Comparison of ENCODE assay signal across 29 cellular contexts in genomic region chr1:109379422-109379821, GRCh38. TPM values are rescaled to one million over a fixed set of nuclear protein-coding genes. Genes with fewer than 3 reads are reported as not detected.
DNase-seq lines count a peak whose midpoint lies in the region; ATAC-seq and TF ChIP-seq lines count a peak whose summit lies in the region.
"Had no signal": no experiment of that assay in that cellular context is flagged by ENCODE, and none has a peak within 500 bp of the region (broad histone marks: within the 10 kb centered on the region; RNA-seq: fewer than 3 reads in every experiment).

No MANE protein-coding gene starts in this region.

- H3K4ac ChIP-seq in IMR-90 (ENCODE audit: low read depth, low read length) = peak overlapping the region; percentile 58; the same call in 1 of the 2 replicates

- H4K91ac ChIP-seq in IMR-90 (ENCODE audit: insufficient read depth, low read depth, low read length) = 0 out of 2 replicates have a peak overlapping the region, but pooled peaks have one; percentile 25

- CTCF ChIA-PET in IMR-90 (lab: Yijun Ruan, JAX) = interaction anchor here (0.5 to 1.0 kb wide), 3 partner anchors 8 to 656 kb away, joined by 3 to 7 read pairs (median 3); no protein-coding TSS in a partner anchor

- H3K9ac ChIP-seq in IMR-90 (ENCODE audit: low read depth, low read length) = no peak overlapping the region
- H3K9ac ChIP-seq: BLaER1 treated with 17β-estradiol and CSF1 and Interleukin-3, amounts not matched to agents 10 nM and 100 nM; KMS-11 had no signal

- H2BK15ac ChIP-seq in IMR-90 (ENCODE audit: low read depth, low read length) = peak overlapping the region; percentile 23; the same call in 1 of the 3 replicates

- no peak for TF ChIP-seq RAD21 in IMR-90 (IDR thresholded peaks at IDR 0.05; ENCODE audit: low read length)

- H2AK5ac ChIP-seq in IMR-90 (ENCODE audit: low read depth, low read length) = peak overlapping the region; percentile 13; the same call in 1 of the 2 replicates

- H2BK20ac ChIP-seq in IMR-90 (ENCODE audit: low read depth, low read length) = no peak overlapping the region; the same call in 1 of the 2 replicates

- H2AFZ ChIP-seq in IMR-90 (replicated peaks; ENCODE audit: low read length, poor library complexity) = no peak overlapping the region

- intact Hi-C loops in IMR-90 (cut with micrococcal nuclease) = no loop called here

- H3K18ac ChIP-seq in IMR-90 (ENCODE audit: low read depth, low read length) = peak overlapping the region; percentile 76; the same call in 1 of the 2 replicates

- TF ChIP-seq CTCF in AG10803 (conservative IDR thresholded peaks at IDR 0.05; ENCODE audit: low read length) = no peak
- TF ChIP-seq CTCF in IMR-90 (conservative IDR thresholded peaks at IDR 0.05; ENCODE audit: low read depth, low read length) = no peak
- no peak for TF ChIP-seq CTCF in GM13977 (IDR thresholded peaks at IDR 0.05; ENCODE audit: extremely low read depth, insufficient read depth, missing control alignments)

- H3K14ac ChIP-seq in IMR-90 (replicated peaks; ENCODE audit: low read depth, low read length) = peak overlapping the region; percentile 64; the same call in 1 of the 2 replicates

- no peak overlapping the region; the same call in none of the 2 replicates for H3K4me2 ChIP-seq in IMR-90 (ENCODE audit: low read depth, low read length)
- H3K4me2 ChIP-seq: BLaER1 treated with 17β-estradiol and CSF1 and Interleukin-3, amounts not matched to agents 10 nM and 100 nM; KMS-11 had no signal

- H4K5ac ChIP-seq in IMR-90 (ENCODE audit: low read depth, low read length) = peak overlapping the region; percentile 73; the same call in 1 of the 2 replicates

- no peaks in the 10 kb centered on the region for H3K36me3 ChIP-seq in IMR-90 (ENCODE audit: control insufficient read depth, insufficient read depth, low read length)
- H3K36me3 ChIP-seq: sigmoid colon, tibial nerve had no signal

- H3K23ac ChIP-seq in IMR-90 (ENCODE audit: low read depth, low read length) = peak overlapping the region; percentile 53; the same call in 1 of the 2 replicates

- 0 out of 4 replicates have a peak overlapping the region, but pooled peaks of 1 of the 2 experiments have one; percentile 30 for H4K8ac ChIP-seq in IMR-90 (ENCODE audit: low read depth in 2 of 2, low read length in 2 of 2)

- in situ Hi-C loops in IMR-90 (cut with MboI; ENCODE audit: low sequenced_read_pairs) = no loop called here
- in situ Hi-C loops in GM13977 (cut with MboI; ENCODE audit: low pct_unique_long_range_greater_than_20kb, low sequenced_read_pairs, unreplicated experiment) = no loop called here

- dilution Hi-C loops in IMR-90 (cut with HindIII; ENCODE audit: low sequenced_read_pairs, unreplicated experiment) = no loop called here

- no peaks in the 10 kb centered on the region for H4K20me1 ChIP-seq in IMR-90 (ENCODE audit: insufficient read depth, low read length)

- H3K9me1 ChIP-seq in IMR-90 (ENCODE audit: insufficient read depth, low read length) = peaks cover 17% of the 10 kb centered on the region

- no peaks in the 10 kb centered on the region for H3K27me3 ChIP-seq in IMR-90 (ENCODE audit: control insufficient read depth, insufficient read depth, low read length)
- H3K27me3 ChIP-seq: BLaER1 treated with 17β-estradiol and CSF1 and Interleukin-3, amounts not matched to agents 10 nM and 100 nM; sigmoid colon; tibial nerve had no signal

- 60% methylated on average over 1 of the region's 3 CpGs; no CpG with 5 or more reads in 1 of the 2 experiments for WGBS in IMR-90 (ENCODE audit: extremely low coverage in 2 of 2, insufficient read length in 1 of 2), 2 experiments

- 0 out of 2 replicates have a peak overlapping the region, but pooled peaks have one; percentile 43 for H3K27ac ChIP-seq in IMR-90 (ENCODE audit: insufficient read depth, low read length)
- H3K27ac ChIP-seq: BLaER1 treated with 17β-estradiol and CSF1 and Interleukin-3, amounts not matched to agents 10 nM and 100 nM; KMS-11 had no signal

- peak; percentile 57 for ATAC-seq in IMR-90 (ENCODE audit: low read depth)
- no peak for ATAC-seq in HG03432 (IDR thresholded peaks at IDR 0.05; ENCODE audit: unreplicated experiment)
- ATAC-seq in HG02981 (IDR thresholded peaks at IDR 0.05; ENCODE audit: unreplicated experiment) = no peak
- ATAC-seq: activated T-cell treated with anti-CD3 and anti-CD28 coated beads, Interleukin-2, amount 50 U/mL, for 4 hours; stimulated activated naive B cell treated with anti-CD40 and anti-IgM and Interleukin-4, amounts not matched to agents 10 μg/mL and 1 μg/mL and 100 μg/mL, for 72 hours had no signal

- DNase-seq in AG10803 (ENCODE audit: low read depth) (peak; percentile 18), IMR-90 (peak; percentile 53), fibroblast of gingiva (ENCODE audit: low read depth) (peak; percentile 56), stromal cell of bone marrow (ENCODE audit: low read depth) (peak; percentile 59), GM13977 (ENCODE audit: low spot score) (no peak)
- no peak for DNase-seq in stimulated activated naive CD4-positive, alpha-beta T cell treated with Interleukin-2 at 50 U/mL for 16 hours (lab: John Stamatoyannopoulos, UW)
- DNase-seq: ACHN; activated CD4-positive, alpha-beta T cell treated with anti-CD3 and anti-CD28 coated beads, Interleukin-2, amount 10 ng/mL, durations not matched to agents 24 days and 14 days; activated gamma-delta T cell treated with Interleukin-2 at 50 U/mL for 16 hours; activated T-cell treated with anti-CD3 and anti-CD28 coated beads, Interleukin-2, amount 50 U/mL, for 4 hours; cerebellar nuclear complex; COR-L47; GF-D8; left cardiac atrium; MM.1S; NCI-H1436 treated with DMSO at 0.1 percent for 48 hours; OCI-M1; posterior cingulate gyrus; SHP77; sigmoid colon; stimulated activated CD4-positive, alpha-beta T cell treated with anti-CD3 and anti-CD28 coated beads, Interleukin-15, amount 100 ng/mL, for 24 hours; stimulated activated naive B cell treated with anti-CD40 and anti-IgM and Interleukin-4, amounts not matched to agents 10 μg/mL and 1 μg/mL and 100 μg/mL, for 72 hours; SW 1271; T1000 had no signal

- H3K79me1 ChIP-seq in IMR-90 (ENCODE audit: low read depth in 1 of 2, low read length in 2 of 2) = peaks cover 40 to 76% of the 10 kb centered on the region in 2 experiments

- peaks cover 14% of the 10 kb centered on the region; the same call in 1 of the 2 replicates for H3K4me1 ChIP-seq in IMR-90 (ENCODE audit: control insufficient read depth, insufficient read depth, low read length)

- POLR2A ChIA-PET in IMR-90 (lab: Charles Lee; ENCODE audit: unreplicated experiment) = interaction anchor here (0.6 to 1.2 kb wide), 2 partner anchors 9 to 158 kb away, joined by 3 to 4 read pairs; no protein-coding TSS in a partner anchor

- H2BK5ac ChIP-seq in IMR-90 (ENCODE audit: low read depth, low read length, poor library complexity, severe bottlenecking) = peak overlapping the region; percentile 46

- H3K56ac ChIP-seq in IMR-90 (ENCODE audit: extremely low read depth, insufficient read depth, low read length) = no peak overlapping the region; the same call in 1 of the 2 replicates

- H3K9me3 ChIP-seq in IMR-90 (ENCODE audit: control insufficient read depth, insufficient read depth, low read length) = no peaks in the 10 kb centered on the region
- H3K9me3 ChIP-seq: sigmoid colon, tibial nerve had no signal

- BruUV-seq in IMR-90 (replicated peaks; lab: Mats Ljungman, UMichigan) = no TSS peak

- no peak overlapping the region for H2AK9ac ChIP-seq in IMR-90 (replicated peaks; ENCODE audit: low read depth, low read length, poor library complexity)

- no peak overlapping the region for H3K4me3 ChIP-seq in AG10803 (ENCODE audit: low read length)
- H3K4me3 ChIP-seq in IMR-90 (ENCODE audit: insufficient read depth, low read depth, low read length) = no peak overlapping the region
- H3K4me3 ChIP-seq: BLaER1 treated with 17β-estradiol and CSF1 and Interleukin-3, amounts not matched to agents 10 nM and 100 nM; sigmoid colon; tibial nerve had no signal

- H2BK120ac ChIP-seq in IMR-90 (ENCODE audit: low read depth, low read length) = peak overlapping the region; percentile 59; the same call in 1 of the 2 replicates

- no peak for TF ChIP-seq POLR2A in IMR-90 (IDR thresholded peaks at IDR 0.05; ENCODE audit: low read depth, low read length)

TF ChIP-seq in IMR-90, 13 proteins besides CTCF, POLR2A, EP300 and RAD21:
- TF ChIP-seq RCOR1 (IDR thresholded peaks at IDR 0.05; ENCODE audit: insufficient replicate concordance, low read length) (no peak), SMC3 (IDR thresholded peaks at IDR 0.05; ENCODE audit: low read depth, low read length) (no peak), CEBPB (IDR thresholded peaks at IDR 0.05; ENCODE audit: low read depth, low read length) (no peak)

RNA-seq across cellular contexts. Expression of gene SORT1, which starts 18.3 kb away (rescaled TPM):
- 16.7 and 18.9 TPM in 2 replicates for total RNA-seq in IMR-90 (2012; rRNA removed)
- polyA plus RNA-seq in IMR-90 (2012; rRNA removed) = 13.7 and 15.8 TPM in 2 replicates
- polyA plus RNA-seq in IMR-90 (2012; cell fraction: cytosol; rRNA removed) = 6.4 and 8.4 TPM in 2 replicates
- polyA plus RNA-seq in IMR-90 (2012; cell fraction: nucleus; rRNA removed; ENCODE audit: low replicate concordance) = 4.3 and 13.9 TPM in 2 replicates

RNA-seq across cellular contexts. Expression of gene PSMA5, which starts 46.8 kb away (rescaled TPM):
- total RNA-seq in IMR-90 (2012; rRNA removed) = 75.5 and 83.9 TPM in 2 replicates
- polyA plus RNA-seq in IMR-90 (2012; rRNA removed) = 107 TPM in 2 replicates
- polyA plus RNA-seq in IMR-90 (2012; cell fraction: cytosol; rRNA removed) = 39.5 and 60.3 TPM in 2 replicates
- polyA plus RNA-seq in IMR-90 (2012; cell fraction: nucleus; rRNA removed; ENCODE audit: low replicate concordance) = 11.0 and 46.7 TPM in 2 replicates

Comparison
In these comparisons a context has a peak if more than half of its experiments do, and no peak if none do; other contexts are left out.
1. DNase-seq: peak in AG10803 (single experiment), IMR-90 (single experiment), fibroblast of gingiva (single experiment) and stromal cell of bone marrow (single experiment); none in GM13977 (single experiment) and stimulated activated naive CD4-positive, alpha-beta T cell treated with Interleukin-2 at 50 U/mL for 16 hours (single experiment).